Comparison of ENCODE assay signal across 8 cellular contexts in genomic region chr2:54838585-54839035, GRCh38.
DNase-seq lines count a peak whose midpoint lies in the region; ATAC-seq and TF ChIP-seq lines count a peak whose summit lies in the region.

No MANE protein-coding gene starts in this region.

- no peaks in the 10 kb centered on the region for H3K9me3 ChIP-seq in OCI-LY7 (ENCODE audit: low read length)

- peaks cover 24% of the 10 kb centered on the region for H3K4me1 ChIP-seq in OCI-LY7 (ENCODE audit: insufficient read depth, low read length, poor library complexity, severe bottlenecking)

- H3K36me3 Mint-ChIP-seq in neural crest cell (ENCODE audit: low read depth): no peaks in the 10 kb centered on the region

- no peaks in the 10 kb centered on the region for H3K9me3 Mint-ChIP-seq in neural crest cell

- POLR2A ChIA-PET in OCI-LY7 (lab: Charles Lee): interaction anchor here (1.0 to 1.5 kb wide), 5 partner anchors 10 to 83 kb away, joined by 3 to 5 read pairs (median 4); no protein-coding TSS in a partner anchor

- intact Hi-C loops in OCI-LY7 (cut with micrococcal nuclease; ENCODE audit: unreplicated experiment): loop anchor here (1.0 to 5.0 kb wide), 5 partner anchors 47 to 171 kb away; partner anchors contain the start of gene EML6

- ATAC-seq in GM18907 (IDR thresholded peaks at IDR 0.05; ENCODE audit: unreplicated experiment): peak; percentile 77
- peak; percentile 69 for ATAC-seq in HG03571 (IDR thresholded peaks at IDR 0.05; ENCODE audit: unreplicated experiment)

- H3K36me3 ChIP-seq in OCI-LY7 (ENCODE audit: insufficient read depth, low read length): peaks cover 98% of the 10 kb centered on the region

- no peak overlapping the region for H2AFZ ChIP-seq in OCI-LY7 (ENCODE audit: low read length)

- H3K4me3 ChIP-seq in OCI-LY7 (ENCODE audit: low read depth, low read length, poor library complexity, severe bottlenecking): no peak overlapping the region

- no peaks in the 10 kb centered on the region for H4K20me1 ChIP-seq in OCI-LY7 (ENCODE audit: insufficient read depth, low read length)

- no peak overlapping the region for H3K27ac Mint-ChIP-seq in neural crest cell (ENCODE audit: unreplicated experiment)

- no TSS peak for BruUV-seq in OCI-LY7 (replicated peaks; lab: Mats Ljungman, UMichigan)

- no peaks in the 10 kb centered on the region for H3K9me2 ChIP-seq in OCI-LY7 (ENCODE audit: insufficient read depth, low read length)

- H3K4me2 ChIP-seq in OCI-LY7 (ENCODE audit: low read length): 0 out of 2 replicates have a peak overlapping the region, but pooled peaks have one; percentile 8

- peak; percentile 83 for TF ChIP-seq CTCF in C4-2B (conservative IDR thresholded peaks at IDR 0.05)
- peak; percentile 98 for TF ChIP-seq CTCF in OCI-LY7 (conservative IDR thresholded peaks at IDR 0.05; ENCODE audit: low read length)
- peak; percentile 92 for TF ChIP-seq CTCF in neural crest cell (conservative IDR thresholded peaks at IDR 0.05)

- H3K4me3 Mint-ChIP-seq in neural crest cell: no peak overlapping the region

- CTCF ChIA-PET in OCI-LY7 (lab: Charles Lee; ENCODE audit: unreplicated experiment): interaction anchor here (0.7 to 1.0 kb wide), 3 partner anchors 10 to 46 kb away, joined by 3 to 4 read pairs (median 4); no protein-coding TSS in a partner anchor

- H3K79me2 ChIP-seq in OCI-LY7 (ENCODE audit: insufficient read depth, low read depth, low read length): peaks cover 9% of the 10 kb centered on the region; the same call in 1 of the 2 replicates

- H3K27ac ChIP-seq in C4-2B: no peak overlapping the region
- peak overlapping the region; percentile 35 for H3K27ac ChIP-seq in OCI-LY7 (ENCODE audit: low read depth, low read length, poor library complexity, severe bottlenecking)

- DNase-seq in OCI-LY7 (ENCODE audit: low spot score) (peak; percentile 82), fibroblast of gingiva (ENCODE audit: low read depth) (peak; percentile 66), neural crest cell (ENCODE audit: low read depth, low spot score) (peak; percentile 70), stromal cell of bone marrow (ENCODE audit: low read depth) (peak; percentile 63)
- DNase-seq in activated T-cell treated with anti-CD3 and anti-CD28 coated beads, Interleukin-2, amount 50 U/mL, for 1 hour: peak; percentile 58

- peaks cover 38% of the 10 kb centered on the region for H3K4me1 Mint-ChIP-seq in neural crest cell

- H3K27me3 Mint-ChIP-seq in neural crest cell (ENCODE audit: low read depth): no peaks in the 10 kb centered on the region
